ENCODE assay signal across 32 cellular contexts in the genomic region with DNA sequence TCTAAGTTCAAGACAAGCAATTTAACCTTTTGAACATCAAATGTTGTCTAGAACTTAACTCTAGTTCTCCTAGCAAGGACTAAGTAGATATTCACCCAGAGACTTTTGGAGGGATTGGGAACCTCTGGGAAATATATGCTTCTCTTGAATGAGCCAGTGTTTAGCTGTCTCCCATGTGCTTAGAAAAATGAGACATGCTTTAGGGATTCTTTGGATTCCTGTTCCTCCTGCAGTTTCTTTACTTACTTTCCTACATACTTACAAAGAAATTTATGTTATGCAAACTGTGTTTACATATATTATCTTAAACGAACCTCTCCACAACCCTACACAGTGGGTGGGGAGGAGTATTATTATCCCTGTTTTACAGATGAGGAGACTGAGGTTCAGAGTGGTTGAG.
"Had no signal": no experiment of that assay in that cellular context is flagged by ENCODE, and none has a peak within 500 bp of the region (broad histone marks: within the 10 kb centered on the region; RNA-seq: fewer than 3 reads in every experiment).

No MANE protein-coding gene starts in this region.

- H3K36me3 ChIP-seq: ascending aorta, cardiac muscle cell had no signal

- FAIRE-seq: bronchial epithelial cell, TTC549 had no signal

- H3K4me1 ChIP-seq: ascending aorta had no signal

- DNase-seq: activated B cell treated with CpG ODN at 0.5 μM for 24 hours; activated CD4-positive, alpha-beta memory T cell treated with anti-CD3 and anti-CD28 coated beads for 36 hours; activated CD4-positive, alpha-beta T cell treated with anti-CD3 and anti-CD28 coated beads for 4 hours; activated CD4-positive, alpha-beta T cell treated with anti-CD3 and anti-CD28 coated beads, Interleukin-2, amount 10 ng/mL, durations not matched to agents 24 days and 14 days; activated CD4-positive, alpha-beta T cell treated with anti-CD3 and anti-CD28 coated beads, Interleukin-2, amount 50 U/mL, for 1 hour; activated CD4-positive, alpha-beta T cell treated with anti-CD3 and anti-CD28 coated beads, Interleukin-2, amount 50 U/mL, for 4 hours; activated CD4-positive, CD25-positive, alpha-beta regulatory T cell treated with anti-CD3 and anti-CD28 coated beads, Interleukin-2, amount 50 U/mL, for 72 hours; activated CD8-positive, alpha-beta memory T cell treated with anti-CD3 and anti-CD28 coated beads, Interleukin-2, amount 50 U/mL, for 4 hours; activated CD8-positive, alpha-beta T cell treated with anti-CD3 and anti-CD28 coated beads for 36 hours; activated effector memory CD4-positive, alpha-beta T cell treated with anti-CD3 and anti-CD28 coated beads, Interleukin-2, amount 50 U/mL, for 16 hours; activated gamma-delta T cell treated with Interleukin-2 at 50 U/mL for 16 hours; activated naive CD4-positive, alpha-beta T cell; activated naive CD4-positive, alpha-beta T cell treated with anti-CD3 and anti-CD28 coated beads for 36 hours; activated naive CD4-positive, alpha-beta T cell treated with anti-CD3 and anti-CD28 coated beads, Interleukin-2, amount 50 U/mL, for 16 hours; activated naive CD8-positive, alpha-beta T cell treated with anti-CD3 and anti-CD28 coated beads for 36 hours; activated T-cell treated with anti-CD3 and anti-CD28 coated beads for 4 hours; activated T-cell treated with anti-CD3 and anti-CD28 coated beads, Interleukin-2, amount 50 U/mL, for 1 hour; activated T-cell treated with anti-CD3 and anti-CD28 coated beads, Interleukin-2, amount 50 U/mL, for 4 hours; activated T-cell treated with anti-CD3 and anti-CD28 coated beads, Interleukin-2, amount 50 U/mL, for 72 hours; amygdala; anterior cingulate cortex; cerebellar nuclear complex; T-helper 1 cell; T-helper 2 cell; T-helper 9 cell had no signal

- H3K27ac ChIP-seq: ascending aorta, cardiac muscle cell, VCaP had no signal

- H3K27me3 ChIP-seq: ascending aorta, cardiac muscle cell had no signal

- H3K4me3 ChIP-seq: ascending aorta, cardiac muscle cell had no signal

- H3K9me3 ChIP-seq: ascending aorta had no signal

- ATAC-seq: activated CD8-positive, alpha-beta T cell treated with anti-CD3 and anti-CD28 coated beads for 36 hours; activated naive CD4-positive, alpha-beta T cell treated with anti-CD3 and anti-CD28 coated beads, Interleukin-2, amount 50 U/mL, for 72 hours; activated T-cell treated with anti-CD3 and anti-CD28 coated beads, Interleukin-2, amount 50 U/mL, for 4 hours; activated T-cell treated with anti-CD3 and anti-CD28 coated beads, Interleukin-2, amount 50 U/mL, for 72 hours; activated T-helper 17 cell treated with anti-CD3 and anti-CD28 coated beads, Interleukin-2, amount 50 U/mL, for 72 hours had no signal
